2 cellular contexts compared by ENCODE assay signal in the genomic region with DNA sequence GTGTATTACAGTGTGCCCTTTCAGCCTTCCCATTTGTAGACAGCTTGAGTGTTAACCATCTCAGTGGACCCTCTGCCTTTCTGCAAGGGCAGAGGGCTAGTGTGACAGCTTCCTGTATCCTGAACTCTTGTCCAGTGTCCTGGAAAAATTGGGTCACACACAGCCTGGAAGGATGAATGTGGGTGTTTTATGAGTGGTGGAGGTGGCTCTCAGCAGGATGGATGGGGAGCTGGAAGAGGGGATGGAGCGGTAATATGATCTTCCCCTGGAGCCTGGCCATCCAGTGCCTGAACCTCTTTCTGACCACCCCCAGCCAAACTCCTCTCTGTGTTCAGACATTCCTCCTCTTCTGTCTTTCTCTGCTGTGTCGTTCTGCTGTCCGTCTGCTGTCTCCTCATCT.
A peak's percentile ranks its signal among the peaks of the same experiment; 100 is the strongest.
TF ChIP-seq lines count a peak whose summit lies in the region.

No MANE protein-coding gene starts in this region.

TF ChIP-seq in HEK293, 187 proteins besides CTCF, POLR2A, EP300 and RAD21 (continued from another document):
- TF ChIP-seq, protein P1, sequence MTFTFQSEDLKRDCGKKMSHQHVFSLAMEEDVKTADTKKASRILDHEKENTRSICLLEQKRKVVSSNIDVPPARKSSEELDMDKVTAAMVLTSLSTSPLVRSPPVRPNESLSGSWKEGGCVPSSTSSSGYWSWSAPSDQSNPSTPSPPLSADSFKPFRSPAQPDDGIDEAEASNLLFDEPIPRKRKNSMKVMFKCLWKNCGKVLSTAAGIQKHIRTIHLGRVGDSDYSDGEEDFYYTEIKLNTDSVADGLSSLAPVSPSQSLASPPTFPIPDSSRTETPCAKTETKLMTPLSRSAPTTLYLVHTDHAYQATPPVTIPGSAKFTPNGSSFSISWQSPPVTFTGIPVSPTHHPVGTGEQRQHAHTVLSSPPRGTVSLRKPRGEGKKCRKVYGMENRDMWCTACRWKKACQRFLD (tag by site-specific recombination; IDR thresholded peaks at IDR 0.05), result no peak
- TF ChIP-seq ZNF248 (tag by site-specific recombination; IDR thresholded peaks at IDR 0.05) (no peak), GLIS1 (tag by site-specific recombination; IDR thresholded peaks at IDR 0.05) (peak; percentile 27; the same call in 1 of the 2 replicates), EGR2 (tag by site-specific recombination; IDR thresholded peaks at IDR 0.05; ENCODE audit: low read depth) (peak; percentile 71)

TF ChIP-seq in H1, 55 proteins besides CTCF, POLR2A, EP300 and RAD21:
- TF ChIP-seq, protein P2, sequence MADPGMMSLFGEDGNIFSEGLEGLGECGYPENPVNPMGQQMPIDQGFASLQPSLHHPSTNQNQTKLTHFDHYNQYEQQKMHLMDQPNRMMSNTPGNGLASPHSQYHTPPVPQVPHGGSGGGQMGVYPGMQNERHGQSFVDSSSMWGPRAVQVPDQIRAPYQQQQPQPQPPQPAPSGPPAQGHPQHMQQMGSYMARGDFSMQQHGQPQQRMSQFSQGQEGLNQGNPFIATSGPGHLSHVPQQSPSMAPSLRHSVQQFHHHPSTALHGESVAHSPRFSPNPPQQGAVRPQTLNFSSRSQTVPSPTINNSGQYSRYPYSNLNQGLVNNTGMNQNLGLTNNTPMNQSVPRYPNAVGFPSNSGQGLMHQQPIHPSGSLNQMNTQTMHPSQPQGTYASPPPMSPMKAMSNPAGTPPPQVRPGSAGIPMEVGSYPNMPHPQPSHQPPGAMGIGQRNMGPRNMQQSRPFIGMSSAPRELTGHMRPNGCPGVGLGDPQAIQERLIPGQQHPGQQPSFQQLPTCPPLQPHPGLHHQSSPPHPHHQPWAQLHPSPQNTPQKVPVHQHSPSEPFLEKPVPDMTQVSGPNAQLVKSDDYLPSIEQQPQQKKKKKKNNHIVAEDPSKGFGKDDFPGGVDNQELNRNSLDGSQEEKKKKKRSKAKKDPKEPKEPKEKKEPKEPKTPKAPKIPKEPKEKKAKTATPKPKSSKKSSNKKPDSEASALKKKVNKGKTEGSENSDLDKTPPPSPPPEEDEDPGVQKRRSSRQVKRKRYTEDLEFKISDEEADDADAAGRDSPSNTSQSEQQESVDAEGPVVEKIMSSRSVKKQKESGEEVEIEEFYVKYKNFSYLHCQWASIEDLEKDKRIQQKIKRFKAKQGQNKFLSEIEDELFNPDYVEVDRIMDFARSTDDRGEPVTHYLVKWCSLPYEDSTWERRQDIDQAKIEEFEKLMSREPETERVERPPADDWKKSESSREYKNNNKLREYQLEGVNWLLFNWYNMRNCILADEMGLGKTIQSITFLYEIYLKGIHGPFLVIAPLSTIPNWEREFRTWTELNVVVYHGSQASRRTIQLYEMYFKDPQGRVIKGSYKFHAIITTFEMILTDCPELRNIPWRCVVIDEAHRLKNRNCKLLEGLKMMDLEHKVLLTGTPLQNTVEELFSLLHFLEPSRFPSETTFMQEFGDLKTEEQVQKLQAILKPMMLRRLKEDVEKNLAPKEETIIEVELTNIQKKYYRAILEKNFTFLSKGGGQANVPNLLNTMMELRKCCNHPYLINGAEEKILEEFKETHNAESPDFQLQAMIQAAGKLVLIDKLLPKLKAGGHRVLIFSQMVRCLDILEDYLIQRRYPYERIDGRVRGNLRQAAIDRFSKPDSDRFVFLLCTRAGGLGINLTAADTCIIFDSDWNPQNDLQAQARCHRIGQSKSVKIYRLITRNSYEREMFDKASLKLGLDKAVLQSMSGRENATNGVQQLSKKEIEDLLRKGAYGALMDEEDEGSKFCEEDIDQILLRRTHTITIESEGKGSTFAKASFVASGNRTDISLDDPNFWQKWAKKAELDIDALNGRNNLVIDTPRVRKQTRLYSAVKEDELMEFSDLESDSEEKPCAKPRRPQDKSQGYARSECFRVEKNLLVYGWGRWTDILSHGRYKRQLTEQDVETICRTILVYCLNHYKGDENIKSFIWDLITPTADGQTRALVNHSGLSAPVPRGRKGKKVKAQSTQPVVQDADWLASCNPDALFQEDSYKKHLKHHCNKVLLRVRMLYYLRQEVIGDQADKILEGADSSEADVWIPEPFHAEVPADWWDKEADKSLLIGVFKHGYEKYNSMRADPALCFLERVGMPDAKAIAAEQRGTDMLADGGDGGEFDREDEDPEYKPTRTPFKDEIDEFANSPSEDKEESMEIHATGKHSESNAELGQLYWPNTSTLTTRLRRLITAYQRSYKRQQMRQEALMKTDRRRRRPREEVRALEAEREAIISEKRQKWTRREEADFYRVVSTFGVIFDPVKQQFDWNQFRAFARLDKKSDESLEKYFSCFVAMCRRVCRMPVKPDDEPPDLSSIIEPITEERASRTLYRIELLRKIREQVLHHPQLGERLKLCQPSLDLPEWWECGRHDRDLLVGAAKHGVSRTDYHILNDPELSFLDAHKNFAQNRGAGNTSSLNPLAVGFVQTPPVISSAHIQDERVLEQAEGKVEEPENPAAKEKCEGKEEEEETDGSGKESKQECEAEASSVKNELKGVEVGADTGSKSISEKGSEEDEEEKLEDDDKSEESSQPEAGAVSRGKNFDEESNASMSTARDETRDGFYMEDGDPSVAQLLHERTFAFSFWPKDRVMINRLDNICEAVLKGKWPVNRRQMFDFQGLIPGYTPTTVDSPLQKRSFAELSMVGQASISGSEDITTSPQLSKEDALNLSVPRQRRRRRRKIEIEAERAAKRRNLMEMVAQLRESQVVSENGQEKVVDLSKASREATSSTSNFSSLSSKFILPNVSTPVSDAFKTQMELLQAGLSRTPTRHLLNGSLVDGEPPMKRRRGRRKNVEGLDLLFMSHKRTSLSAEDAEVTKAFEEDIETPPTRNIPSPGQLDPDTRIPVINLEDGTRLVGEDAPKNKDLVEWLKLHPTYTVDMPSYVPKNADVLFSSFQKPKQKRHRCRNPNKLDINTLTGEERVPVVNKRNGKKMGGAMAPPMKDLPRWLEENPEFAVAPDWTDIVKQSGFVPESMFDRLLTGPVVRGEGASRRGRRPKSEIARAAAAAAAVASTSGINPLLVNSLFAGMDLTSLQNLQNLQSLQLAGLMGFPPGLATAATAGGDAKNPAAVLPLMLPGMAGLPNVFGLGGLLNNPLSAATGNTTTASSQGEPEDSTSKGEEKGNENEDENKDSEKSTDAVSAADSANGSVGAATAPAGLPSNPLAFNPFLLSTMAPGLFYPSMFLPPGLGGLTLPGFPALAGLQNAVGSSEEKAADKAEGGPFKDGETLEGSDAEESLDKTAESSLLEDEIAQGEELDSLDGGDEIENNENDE (IDR thresholded peaks at IDR 0.05; ENCODE audit: insufficient replicate concordance, low read length), result no peak
- no peak for TF ChIP-seq TAF1 (IDR thresholded peaks at IDR 0.05; ENCODE audit: low read depth, low read length)
- no peak for TF ChIP-seq TCF12 (IDR thresholded peaks at IDR 0.05; ENCODE audit: low read depth, low read length)
- TF ChIP-seq KDM5A (IDR thresholded peaks at IDR 0.05; ENCODE audit: low read length), result no peak
- no peak for TF ChIP-seq SIN3A (conservative IDR thresholded peaks at IDR 0.05 in 1 of 2, IDR thresholded peaks at IDR 0.05 in 1 of 2; ENCODE audit: low read depth in 1 of 2, low read length in 2 of 2)
- TF ChIP-seq SRF (IDR thresholded peaks at IDR 0.05; ENCODE audit: low read depth, low read length), result no peak
- TF ChIP-seq JUND (IDR thresholded peaks at IDR 0.05; ENCODE audit: low read length), result no peak
- no peak for TF ChIP-seq CHD1 (IDR thresholded peaks at IDR 0.05; ENCODE audit: low read depth, low read length)
- TF ChIP-seq CBX8 (IDR thresholded peaks at IDR 0.05; ENCODE audit: borderline replicate concordance, low read depth, low read length), result no peak
- no peak for TF ChIP-seq CEBPB (IDR thresholded peaks at IDR 0.05; ENCODE audit: low read depth, low read length)
- no peak for TF ChIP-seq RBBP5 (IDR thresholded peaks at IDR 0.05; ENCODE audit: borderline replicate concordance, low read depth, low read length)
